Comparison of ENCODE assay signal across 8 cellular contexts in genomic region chr4:52659722-52660261, GRCh38. TPM values are rescaled to one million over a fixed set of nuclear protein-coding genes. Genes with fewer than 3 reads are reported as not detected.
A peak's percentile ranks its signal among the peaks of the same experiment; 100 is the strongest.
DNase-seq lines count a peak whose midpoint lies in the region; ATAC-seq and TF ChIP-seq lines count a peak whose summit lies in the region.

No MANE protein-coding gene starts in this region.

- no peak for TF ChIP-seq CTCF in CD14-positive monocyte (IDR thresholded peaks at IDR 0.05)
- TF ChIP-seq CTCF in lower lobe of right lung (IDR thresholded peaks at IDR 0.05), result no peak

- H3K4me3 ChIP-seq in endocrine pancreas (ENCODE audit: control insufficient read depth, insufficient read depth, low read length) (peak overlapping the region; percentile 72), lower lobe of right lung (peak overlapping the region; percentile 75)

- peaks cover 28% of the 10 kb centered on the region for H3K4me1 Mint-ChIP-seq in CD14-positive monocyte
- H3K4me1 Mint-ChIP-seq in activated CD4-positive, alpha-beta T cell treated with anti-CD3 and anti-CD28 coated beads, Interleukin-2, amount 10 ng/mL, durations not matched to agents 7 days and 5 days, result peaks cover 29% of the 10 kb centered on the region
- H3K4me1 Mint-ChIP-seq in stimulated activated naive CD8-positive, alpha-beta T cell treated with anti-CD3 and anti-CD28 coated beads, Interleukin-15, amount 100 ng/mL, for 72 hours, result peaks cover 27% of the 10 kb centered on the region

- H3K27me3 ChIP-seq in endocrine pancreas (ENCODE audit: control insufficient read depth, insufficient read depth, low read length) (no peaks in the 10 kb centered on the region), lower lobe of right lung (ENCODE audit: low read depth) (no peaks in the 10 kb centered on the region)

- H3K27ac ChIP-seq in lower lobe of right lung, result peak overlapping the region; percentile 95

- H3K27ac Mint-ChIP-seq in CD14-positive monocyte, result peak overlapping the region in 4 of 7 donors; percentile 6 to 83 (median 58)
- H3K27ac Mint-ChIP-seq in activated CD4-positive, alpha-beta T cell treated with anti-CD3 and anti-CD28 coated beads, Interleukin-2, amount 10 ng/mL, durations not matched to agents 7 days and 5 days, result peak overlapping the region; percentile 86
- H3K27ac Mint-ChIP-seq in stimulated activated naive CD8-positive, alpha-beta T cell treated with anti-CD3 and anti-CD28 coated beads, Interleukin-15, amount 100 ng/mL, for 72 hours, result peak overlapping the region; percentile 71 to 89

- H3K9me3 ChIP-seq in endocrine pancreas (ENCODE audit: control insufficient read depth, low read length) (no peaks in the 10 kb centered on the region), lower lobe of right lung (no peaks in the 10 kb centered on the region)

- peaks cover 0 to 8% (median 0%) of the 10 kb centered on the region in 7 donors for H3K9me3 Mint-ChIP-seq in CD14-positive monocyte
- peaks cover 5% of the 10 kb centered on the region for H3K9me3 Mint-ChIP-seq in activated CD4-positive, alpha-beta T cell treated with anti-CD3 and anti-CD28 coated beads, Interleukin-2, amount 10 ng/mL, durations not matched to agents 7 days and 5 days
- H3K9me3 Mint-ChIP-seq in stimulated activated naive CD8-positive, alpha-beta T cell treated with anti-CD3 and anti-CD28 coated beads, Interleukin-15, amount 100 ng/mL, for 72 hours, result no peaks in the 10 kb centered on the region

- H3K36me3 ChIP-seq in endocrine pancreas (ENCODE audit: control insufficient read depth, insufficient read depth, low read length) (no peaks in the 10 kb centered on the region), lower lobe of right lung (no peaks in the 10 kb centered on the region)

- DNase-seq in CD14-positive monocyte (ENCODE audit: low spot score) (no peak), lower lobe of right lung (peak; percentile 71)
- no peak for DNase-seq in activated CD4-positive, alpha-beta T cell treated with anti-CD3 and anti-CD28 coated beads, Interleukin-2, amount 10 ng/mL, durations not matched to agents 7 days and 5 days
- peak in 1 of 2 donors; percentile 3 for DNase-seq in stimulated activated naive CD8-positive, alpha-beta T cell treated with anti-CD3 and anti-CD28 coated beads, Interleukin-15, amount 100 ng/mL, for 72 hours

- no peaks in the 10 kb centered on the region for H3K4me1 ChIP-seq in endocrine pancreas (ENCODE audit: control insufficient read depth, insufficient read depth, low read length)
- peaks cover 23% of the 10 kb centered on the region for H3K4me1 ChIP-seq in lower lobe of right lung

- peak; percentile 27 for ATAC-seq in GM19397 (IDR thresholded peaks at IDR 0.05; ENCODE audit: unreplicated experiment)
- peak; percentile 32 for ATAC-seq in HG03460 (IDR thresholded peaks at IDR 0.05; ENCODE audit: unreplicated experiment)
- peak; percentile 49 to 75 for ATAC-seq in lower lobe of right lung
- peak; percentile 18 for ATAC-seq in stimulated activated naive CD8-positive, alpha-beta T cell treated with anti-CD3 and anti-CD28 coated beads, Interleukin-15, amount 100 ng/mL, for 72 hours
- ATAC-seq in GM18858 (IDR thresholded peaks at IDR 0.05; ENCODE audit: unreplicated experiment), result no peak

- H3K27me3 Mint-ChIP-seq in CD14-positive monocyte (ENCODE audit: low read depth in 3 of 3), result peaks cover 3 to 14% (median 9%) of the 10 kb centered on the region in 3 donors
- peaks cover 11% of the 10 kb centered on the region for H3K27me3 Mint-ChIP-seq in activated CD4-positive, alpha-beta T cell treated with anti-CD3 and anti-CD28 coated beads, Interleukin-2, amount 10 ng/mL, durations not matched to agents 7 days and 5 days
- H3K27me3 Mint-ChIP-seq in stimulated activated naive CD8-positive, alpha-beta T cell treated with anti-CD3 and anti-CD28 coated beads, Interleukin-15, amount 100 ng/mL, for 72 hours, result peaks cover 45% of the 10 kb centered on the region

- H3K4me3 Mint-ChIP-seq in CD14-positive monocyte, result peak overlapping the region; percentile 90 to 92
- peak overlapping the region; percentile 81 for H3K4me3 Mint-ChIP-seq in activated CD4-positive, alpha-beta T cell treated with anti-CD3 and anti-CD28 coated beads, Interleukin-2, amount 10 ng/mL, durations not matched to agents 7 days and 5 days
- peak overlapping the region; percentile 81 to 82 for H3K4me3 Mint-ChIP-seq in stimulated activated naive CD8-positive, alpha-beta T cell treated with anti-CD3 and anti-CD28 coated beads, Interleukin-15, amount 100 ng/mL, for 72 hours

- H3K36me3 Mint-ChIP-seq in CD14-positive monocyte, result peaks cover 0 to 14% of the 10 kb centered on the region in 2 donors
- H3K36me3 Mint-ChIP-seq in activated CD4-positive, alpha-beta T cell treated with anti-CD3 and anti-CD28 coated beads, Interleukin-2, amount 10 ng/mL, durations not matched to agents 7 days and 5 days (ENCODE audit: low read depth), result peaks cover 19% of the 10 kb centered on the region

- CTCF ChIA-PET in activated CD4-positive, alpha-beta T cell treated with anti-CD3 and anti-CD28 coated beads, Interleukin-2, amount 10 ng/mL, durations not matched to agents 7 days and 5 days (lab: Charles Lee), result interaction anchor here (0.7 kb wide), 1 partner anchor 88 kb away, joined by 4 read pairs; no protein-coding TSS in a partner anchor

- POLR2A ChIA-PET in activated CD4-positive, alpha-beta T cell treated with anti-CD3 and anti-CD28 coated beads, Interleukin-2, amount 10 ng/mL, durations not matched to agents 7 days and 5 days (lab: Charles Lee), result interaction anchor here (1.5 kb wide), 1 partner anchor 53 kb away, joined by 3 read pairs; no protein-coding TSS in a partner anchor

- intact Hi-C loops in CD14-positive monocyte (cut with micrococcal nuclease), result no loop called here
- intact Hi-C loops in lower lobe of right lung (cut with DNase I), result no loop called here

- H3K9ac ChIP-seq in endocrine pancreas (ENCODE audit: control insufficient read depth, insufficient read depth, low read length), result peak overlapping the region; percentile 87

RNA-seq across cellular contexts. Expression of gene USP46, which starts 0.7 kb away (rescaled TPM):
- 1 to 10 TPM; 2.3 to 3.9 TPM for polyA plus RNA-seq in CD14-positive monocyte
- 1 to 10 TPM; 8.7 to 8.9 TPM for total RNA-seq in activated CD4-positive, alpha-beta T cell treated with anti-CD3 and anti-CD28 coated beads, Interleukin-2, amount 10 ng/mL, durations not matched to agents 7 days and 5 days
- total RNA-seq in lower lobe of right lung, result 12.3 TPM
